17 cellular contexts compared by ENCODE assay signal in the genomic region with DNA sequence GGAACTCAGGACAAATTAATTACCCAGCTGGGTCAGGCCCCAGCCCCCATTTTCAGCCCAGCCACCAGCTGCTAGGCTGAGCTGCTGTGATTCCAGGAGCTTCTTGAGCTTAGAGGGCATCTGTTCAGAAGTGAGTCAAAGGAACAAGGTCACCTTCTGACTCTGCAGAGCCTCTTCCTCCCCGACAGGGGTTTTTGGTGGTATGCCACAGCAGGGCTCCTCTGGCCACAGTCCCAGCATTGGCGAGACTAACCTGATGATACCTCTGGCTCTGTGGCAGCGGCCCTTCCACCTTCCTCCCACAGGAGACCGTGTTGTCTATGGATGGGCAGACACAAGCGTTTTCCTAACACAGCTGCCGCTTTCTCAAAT. TPM values are rescaled to one million over a fixed set of nuclear protein-coding genes. Genes with fewer than 3 reads are reported as not detected.
DNase-seq lines count a peak whose midpoint lies in the region; ATAC-seq and TF ChIP-seq lines count a peak whose summit lies in the region.
"Had no signal": no experiment of that assay in that cellular context is flagged by ENCODE, and none has a peak within 500 bp of the region (broad histone marks: within the 10 kb centered on the region; RNA-seq: fewer than 3 reads in every experiment).

No MANE protein-coding gene starts in this region.

- ATAC-seq in HG02610 (IDR thresholded peaks at IDR 0.05; ENCODE audit: unreplicated experiment) = peak; percentile 57
- ATAC-seq in activated CD8-positive, alpha-beta T cell treated with anti-CD3 and anti-CD28 coated beads, Interleukin-2, amount 10 ng/mL, durations not matched to agents 7 days and 5 days = peak; percentile 15
- ATAC-seq in stimulated activated effector memory CD8-positive, alpha-beta T cell treated with anti-CD3 and anti-CD28 coated beads, Interleukin-12 subunit alpha, Interleukin-12 subunit beta, amount 100 ng/mL, for 72 hours = peak; percentile 88

- 70 to 80% methylated on average over 1 to 6 of the region's 6 CpGs for WGBS in testis, 2 donors

- POLR2A ChIA-PET in activated CD8-positive, alpha-beta T cell treated with anti-CD3 and anti-CD28 coated beads, Interleukin-2, amount 10 ng/mL, durations not matched to agents 7 days and 5 days (lab: Charles Lee) = interaction anchor here (0.7 to 1.3 kb wide), 2 partner anchors 10 to 89 kb away, joined by 3 read pairs; no protein-coding TSS in a partner anchor

- no peaks in the 10 kb centered on the region for H3K4me1 ChIP-seq in testis
- H3K4me1 ChIP-seq: vagina had no signal

- no peaks in the 10 kb centered on the region for H3K27me3 ChIP-seq in testis
- H3K27me3 ChIP-seq: vagina had no signal

- no peaks in the 10 kb centered on the region for H3K9me3 ChIP-seq in testis
- H3K9me3 ChIP-seq: esophagus squamous epithelium, vagina had no signal

- no peak for TF ChIP-seq POLR2A in testis (IDR thresholded peaks at IDR 0.05)

- intact Hi-C loops in testis (cut with DNase I; ENCODE audit: low total_unique reads) = no loop called here

- no peaks in the 10 kb centered on the region for H3K27me3 Mint-ChIP-seq in activated CD8-positive, alpha-beta T cell treated with anti-CD3 and anti-CD28 coated beads, Interleukin-2, amount 10 ng/mL, durations not matched to agents 7 days and 5 days (ENCODE audit: low read depth)

- H3K9me3 Mint-ChIP-seq in activated CD8-positive, alpha-beta T cell treated with anti-CD3 and anti-CD28 coated beads, Interleukin-2, amount 10 ng/mL, durations not matched to agents 7 days and 5 days (ENCODE audit: insufficient read depth) = no peaks in the 10 kb centered on the region
- H3K9me3 Mint-ChIP-seq in stimulated activated effector memory CD8-positive, alpha-beta T cell treated with anti-CD3 and anti-CD28 coated beads, Interleukin-12 subunit alpha, Interleukin-12 subunit beta, amount 100 ng/mL, for 72 hours = no peaks in the 10 kb centered on the region
- H3K9me3 Mint-ChIP-seq: neural crest cell had no signal

- H3K27ac ChIP-seq in testis = no peak overlapping the region
- H3K27ac ChIP-seq: esophagus squamous epithelium, vagina had no signal

- DNase-seq in activated effector memory CD4-positive, alpha-beta T cell treated with anti-CD3 and anti-CD28 coated beads, Interleukin-2, amount 50 U/mL, for 16 hours = peak; percentile 62
- DNase-seq in activated effector memory CD4-positive, alpha-beta T cell treated with Interleukin-2 at 50 U/mL for 16 hours = no peak
- no peak for DNase-seq in activated CD8-positive, alpha-beta T cell treated with anti-CD3 and anti-CD28 coated beads, Interleukin-2, amount 10 ng/mL, durations not matched to agents 7 days and 5 days
- peak; percentile 20 to 82 for DNase-seq in stimulated activated effector memory CD8-positive, alpha-beta T cell treated with anti-CD3 and anti-CD28 coated beads, Interleukin-12 subunit alpha, Interleukin-12 subunit beta, amount 100 ng/mL, for 72 hours (ENCODE audit: low spot score in 2 of 2)
- DNase-seq in testis (no peak), DMS 273 (lab: John Stamatoyannopoulos, UW; ENCODE audit: unreplicated experiment) (no peak), AG20443 (ENCODE audit: low spot score) (no peak)
- DNase-seq: DMS 273 treated with DMSO at 0.1 percent for 48 hours, esophagus squamous epithelium, mammary epithelial cell, MV-4-11, NCI-H2107, NCI-H526 treated with DMSO at 0.1 percent for 48 hours had no signal

- no peak overlapping the region for H3K4me3 Mint-ChIP-seq in activated CD8-positive, alpha-beta T cell treated with anti-CD3 and anti-CD28 coated beads, Interleukin-2, amount 10 ng/mL, durations not matched to agents 7 days and 5 days
- H3K4me3 Mint-ChIP-seq in stimulated activated effector memory CD8-positive, alpha-beta T cell treated with anti-CD3 and anti-CD28 coated beads, Interleukin-12 subunit alpha, Interleukin-12 subunit beta, amount 100 ng/mL, for 72 hours = peak overlapping the region; percentile 16
- H3K4me3 Mint-ChIP-seq: neural crest cell had no signal

- no peak overlapping the region for H3K27ac Mint-ChIP-seq in activated CD8-positive, alpha-beta T cell treated with anti-CD3 and anti-CD28 coated beads, Interleukin-2, amount 10 ng/mL, durations not matched to agents 7 days and 5 days
- peak overlapping the region; percentile 76 for H3K27ac Mint-ChIP-seq in stimulated activated effector memory CD8-positive, alpha-beta T cell treated with anti-CD3 and anti-CD28 coated beads, Interleukin-12 subunit alpha, Interleukin-12 subunit beta, amount 100 ng/mL, for 72 hours

- TF ChIP-seq CTCF in testis (IDR thresholded peaks at IDR 0.05) = no peak

- no peaks in the 10 kb centered on the region for H3K36me3 ChIP-seq in testis (ENCODE audit: low read depth, missing control alignments)
- H3K36me3 ChIP-seq: esophagus squamous epithelium, vagina had no signal

- H3K36me3 Mint-ChIP-seq in activated CD8-positive, alpha-beta T cell treated with anti-CD3 and anti-CD28 coated beads, Interleukin-2, amount 10 ng/mL, durations not matched to agents 7 days and 5 days (ENCODE audit: low read depth) = no peaks in the 10 kb centered on the region
- peaks cover 79% of the 10 kb centered on the region for H3K36me3 Mint-ChIP-seq in stimulated activated effector memory CD8-positive, alpha-beta T cell treated with anti-CD3 and anti-CD28 coated beads, Interleukin-12 subunit alpha, Interleukin-12 subunit beta, amount 100 ng/mL, for 72 hours

- CTCF ChIA-PET in activated CD8-positive, alpha-beta T cell treated with anti-CD3 and anti-CD28 coated beads, Interleukin-2, amount 10 ng/mL, durations not matched to agents 7 days and 5 days (lab: Charles Lee) = interaction anchor here (0.9 to 4.9 kb wide), 3 partner anchors 13 to 418 kb away, joined by 3 to 29 read pairs (median 13); no protein-coding TSS in a partner anchor

- peaks cover 7% of the 10 kb centered on the region for H3K4me1 Mint-ChIP-seq in activated CD8-positive, alpha-beta T cell treated with anti-CD3 and anti-CD28 coated beads, Interleukin-2, amount 10 ng/mL, durations not matched to agents 7 days and 5 days (ENCODE audit: low read depth)
- peaks cover 34% of the 10 kb centered on the region for H3K4me1 Mint-ChIP-seq in stimulated activated effector memory CD8-positive, alpha-beta T cell treated with anti-CD3 and anti-CD28 coated beads, Interleukin-12 subunit alpha, Interleukin-12 subunit beta, amount 100 ng/mL, for 72 hours

- H3K4me3 ChIP-seq in testis = no peak overlapping the region
- H3K4me3 ChIP-seq: esophagus squamous epithelium, K562, vagina had no signal

RNA-seq across cellular contexts. Expression of a gene that starts 39.7 kb away (rescaled TPM):
- total RNA-seq in activated CD8-positive, alpha-beta T cell treated with anti-CD3 and anti-CD28 coated beads, Interleukin-2, amount 10 ng/mL, durations not matched to agents 7 days and 5 days = 1 to 10 TPM; 6.0 to 6.1 TPM
- 1 to 10 TPM; 1.4 to 2.1 TPM for total RNA-seq in testis
- 0.61 TPM for polyA plus RNA-seq in testis (ENCODE audit: insufficient read depth, low read depth, low replicate concordance)

RNA-seq across cellular contexts. Expression of a gene that starts 45.0 kb away (rescaled TPM):
- 10 to 100 TPM; 10.1 TPM for total RNA-seq in activated CD8-positive, alpha-beta T cell treated with anti-CD3 and anti-CD28 coated beads, Interleukin-2, amount 10 ng/mL, durations not matched to agents 7 days and 5 days
- 1 to 10 TPM; 4.6 to 6.3 TPM for total RNA-seq in testis
- not detected for polyA plus RNA-seq in testis (ENCODE audit: insufficient read depth, low read depth, low replicate concordance)

Comparison
In these comparisons a context has a peak if more than half of its experiments do, and no peak if none do; other contexts are left out.
1. DNase-seq: peak in activated effector memory CD4-positive, alpha-beta T cell treated with anti-CD3 and anti-CD28 coated beads, Interleukin-2, amount 50 U/mL, for 16 hours (single experiment) and stimulated activated effector memory CD8-positive, alpha-beta T cell treated with anti-CD3 and anti-CD28 coated beads, Interleukin-12 subunit alpha, Interleukin-12 subunit beta, amount 100 ng/mL, for 72 hours (2 of 2); none in activated effector memory CD4-positive, alpha-beta T cell treated with Interleukin-2 at 50 U/mL for 16 hours (single experiment), activated CD8-positive, alpha-beta T cell treated with anti-CD3 and anti-CD28 coated beads, Interleukin-2, amount 10 ng/mL, durations not matched to agents 7 days and 5 days (single experiment), testis (single experiment), DMS 273 (single experiment) and AG20443 (single experiment).
2. ATAC-seq: peak in every context shown above with its lines; median percentile 88 in stimulated activated effector memory CD8-positive, alpha-beta T cell treated with anti-CD3 and anti-CD28 coated beads, Interleukin-12 subunit alpha, Interleukin-12 subunit beta, amount 100 ng/mL, for 72 hours; 57 in HG02610; 15 in activated CD8-positive, alpha-beta T cell treated with anti-CD3 and anti-CD28 coated beads, Interleukin-2, amount 10 ng/mL, durations not matched to agents 7 days and 5 days.